ENCODE assay signal across 25 cellular contexts in genomic region chr10:64771253-64771652, GRCh38.
"Had no signal": no experiment of that assay in that cellular context is flagged by ENCODE, and none has a peak within 500 bp of the region (broad histone marks: within the 10 kb centered on the region; RNA-seq: fewer than 3 reads in every experiment).

No MANE protein-coding gene starts in this region.

- H3K79me2 ChIP-seq: hepatocyte had no signal

- H3K27ac ChIP-seq: colonic mucosa, coronary artery, dorsolateral prefrontal cortex, epithelial cell of prostate, esophagus muscularis mucosa, esophagus squamous epithelium, foreskin keratinocyte, gastrocnemius medialis, gastroesophageal sphincter, heart left ventricle, heart right ventricle had no signal

- H3K27me3 ChIP-seq: colonic mucosa, dorsolateral prefrontal cortex, esophagus muscularis mucosa, esophagus squamous epithelium, foreskin keratinocyte, gastrocnemius medialis, gastroesophageal sphincter, heart left ventricle, heart right ventricle, hepatocyte had no signal

- H3K4me3 ChIP-seq: colonic mucosa, coronary artery, dorsolateral prefrontal cortex, esophagus muscularis mucosa, esophagus squamous epithelium, gastrocnemius medialis, gastroesophageal sphincter, heart left ventricle, heart right ventricle, hepatocyte had no signal

- H3K4me2 ChIP-seq: hepatocyte had no signal

- H3K4me1 ChIP-seq: colonic mucosa, esophagus muscularis mucosa, esophagus squamous epithelium, foreskin keratinocyte, gastrocnemius medialis, gastroesophageal sphincter, heart left ventricle, heart right ventricle had no signal

- H2AFZ ChIP-seq: hepatocyte had no signal

- H3K36me3 ChIP-seq: colonic mucosa, esophagus muscularis mucosa, esophagus squamous epithelium, gastrocnemius medialis, gastroesophageal sphincter, heart left ventricle, heart right ventricle had no signal

- ATAC-seq: effector memory CD8-positive, alpha-beta T cell; esophagus mucosa; foreskin keratinocyte; gastrocnemius medialis; gastroesophageal sphincter; heart left ventricle; heart right ventricle had no signal

- DNase-seq: colonic mucosa; cortex of kidney; dermis blood vessel endothelial cell; dorsolateral prefrontal cortex; effector CD4-positive, alpha-beta T cell; effector CD8-positive, alpha-beta T cell; effector memory CD4-positive, alpha-beta T cell; effector memory CD8-positive, alpha-beta T cell; endodermal cell; erythroblast; esophagus squamous epithelium; foreskin fibroblast; foreskin keratinocyte; foreskin melanocyte; gastrocnemius medialis; glutamatergic neuron; head of caudate nucleus; heart left ventricle; heart right ventricle had no signal

- H3K9me3 ChIP-seq: colonic mucosa, esophagus muscularis mucosa, esophagus squamous epithelium, gastrocnemius medialis, gastroesophageal sphincter, heart left ventricle, heart right ventricle had no signal
